Comparison of ENCODE assay signal across 8 cellular contexts in genomic region chr4:88177981-88178632, GRCh38. TPM values are rescaled to one million over a fixed set of nuclear protein-coding genes. Genes with fewer than 3 reads are reported as not detected.
DNase-seq lines count a peak whose midpoint lies in the region; ATAC-seq and TF ChIP-seq lines count a peak whose summit lies in the region.

No MANE protein-coding gene starts in this region.

- H3K4me1 ChIP-seq in Panc1 (ENCODE audit: control insufficient read depth, insufficient read depth, low read length) = no peaks in the 10 kb centered on the region

- H3K4me3 ChIP-seq in H7 (ENCODE audit: insufficient read depth, low read depth, low read length) = no peak overlapping the region
- no peak overlapping the region for H3K4me3 ChIP-seq in Panc1 (ENCODE audit: low read depth in 2 of 2, low read length in 2 of 2)
- no peak overlapping the region for H3K4me3 ChIP-seq in retinal pigment epithelial cell (ENCODE audit: low read length)

- H3K9me3 Mint-ChIP-seq in activated T-helper 2 cell treated with anti-CD3 and anti-CD28 coated beads, Interferon-gamma antibody, Interleukin-2, Interleukin-4, amounts not matched to agents 10 μg/mL and 5 μg/mL and 100 μg/mL, durations not matched to agents 14 hours and 24 hours and 36 hours = peaks cover 22% of the 10 kb centered on the region

- CTCF ChIA-PET in Panc1 (lab: Charles Lee) = no interaction called here

- no peaks in the 10 kb centered on the region for H3K36me3 ChIP-seq in H7 (replicated peaks; ENCODE audit: control insufficient read depth, insufficient read depth, low read length)
- H3K36me3 ChIP-seq in Panc1 (ENCODE audit: control insufficient read depth, insufficient read depth, low read length) = no peaks in the 10 kb centered on the region

- no peaks in the 10 kb centered on the region for H3K27me3 Mint-ChIP-seq in activated T-helper 2 cell treated with anti-CD3 and anti-CD28 coated beads, Interferon-gamma antibody, Interleukin-2, Interleukin-4, amounts not matched to agents 10 μg/mL and 5 μg/mL and 100 μg/mL, durations not matched to agents 14 hours and 24 hours and 36 hours (ENCODE audit: low read depth)

- POLR2A ChIA-PET in Panc1 (lab: Charles Lee) = no interaction called here

- TF ChIP-seq CTCF in Panc1 (IDR thresholded peaks at IDR 0.05) (no peak), retinal pigment epithelial cell (conservative IDR thresholded peaks at IDR 0.05; ENCODE audit: low read depth, low read length) (no peak), omental fat pad (IDR thresholded peaks at IDR 0.05) (no peak)

- H3K27me3 ChIP-seq in H7 (ENCODE audit: control insufficient read depth, insufficient read depth, low read length) = no peaks in the 10 kb centered on the region
- H3K27me3 ChIP-seq in Panc1 (ENCODE audit: control insufficient read depth, insufficient read depth, low read length) = no peaks in the 10 kb centered on the region

- no TSS peak for BruUV-seq in Panc1 (replicated peaks; lab: Mats Ljungman, UMichigan)

- no peak overlapping the region for H3K27ac Mint-ChIP-seq in activated T-helper 2 cell treated with anti-CD3 and anti-CD28 coated beads, Interferon-gamma antibody, Interleukin-2, Interleukin-4, amounts not matched to agents 10 μg/mL and 5 μg/mL and 100 μg/mL, durations not matched to agents 14 hours and 24 hours and 36 hours

- ATAC-seq in Panc1 = peak; percentile 51; the same call in 1 of the 2 replicates
- ATAC-seq in omental fat pad (ENCODE audit: low FRiP score) = no peak

- no peak overlapping the region; the same call in 1 of the 2 replicates for H3K27ac ChIP-seq in Panc1 (ENCODE audit: low read length)

- peaks cover 10% of the 10 kb centered on the region for H3K4me1 Mint-ChIP-seq in activated T-helper 2 cell treated with anti-CD3 and anti-CD28 coated beads, Interferon-gamma antibody, Interleukin-2, Interleukin-4, amounts not matched to agents 10 μg/mL and 5 μg/mL and 100 μg/mL, durations not matched to agents 14 hours and 24 hours and 36 hours (ENCODE audit: low read depth)

- no peak overlapping the region for H3K4me3 Mint-ChIP-seq in activated T-helper 2 cell treated with anti-CD3 and anti-CD28 coated beads, Interferon-gamma antibody, Interleukin-2, Interleukin-4, amounts not matched to agents 10 μg/mL and 5 μg/mL and 100 μg/mL, durations not matched to agents 14 hours and 24 hours and 36 hours (ENCODE audit: low read depth)

- intact Hi-C loops in Panc1 (cut with micrococcal nuclease; ENCODE audit: unreplicated experiment) = no loop called here
- intact Hi-C loops in activated T-helper 2 cell treated with anti-CD3 and anti-CD28 coated beads, Interferon-gamma antibody, Interleukin-2, Interleukin-4, amounts not matched to agents 10 μg/mL and 5 μg/mL and 100 μg/mL, durations not matched to agents 14 hours and 24 hours and 36 hours (cut with micrococcal nuclease) = no loop called here

- H3K36me3 Mint-ChIP-seq in activated T-helper 2 cell treated with anti-CD3 and anti-CD28 coated beads, Interferon-gamma antibody, Interleukin-2, Interleukin-4, amounts not matched to agents 10 μg/mL and 5 μg/mL and 100 μg/mL, durations not matched to agents 14 hours and 24 hours and 36 hours (ENCODE audit: low read depth) = no peaks in the 10 kb centered on the region

- DNase-seq in H7 (peak; percentile 75), Panc1 (ENCODE audit: low read depth, low spot score) (no peak), fibroblast of the conjunctiva (ENCODE audit: low read depth) (peak; percentile 27), retinal pigment epithelial cell (ENCODE audit: low read depth) (peak; percentile 99), omental fat pad (ENCODE audit: low spot score) (no peak), NCI-H774 (lab: John Stamatoyannopoulos, UW) (no peak), NCI-H2227 (lab: John Stamatoyannopoulos, UW; ENCODE audit: unreplicated experiment) (no peak)
- no peak for DNase-seq in activated T-helper 2 cell treated with anti-CD3 and anti-CD28 coated beads, Interferon-gamma antibody, Interleukin-2, Interleukin-4, amounts not matched to agents 10 μg/mL and 5 μg/mL and 100 μg/mL, durations not matched to agents 14 hours and 24 hours and 36 hours (ENCODE audit: low spot score)

- in situ Hi-C loops in Panc1 (cut with HindIII; ENCODE audit: low pct_unique_long_range_greater_than_20kb, low sequenced_read_pairs) = no loop called here

- no peaks in the 10 kb centered on the region for H3K9me3 ChIP-seq in Panc1 (ENCODE audit: control insufficient read depth, insufficient read depth, low read depth, low read length)

RNA-seq across cellular contexts. Expression of gene ABCG2, which starts 19.7 kb away (rescaled TPM):
- 3.3 and 9.0 TPM in 2 replicates for total RNA-seq in H7 (2014; rRNA removed; shearing (Covaris generic))
- total RNA-seq in Panc1 (2021; ENCODE audit: unreplicated experiment) (63.3 TPM), omental fat pad (10 to 100 TPM in 1 of 4 donors, 1 to 10 TPM in 3; 3.4 to 16.2 (median 7.9) TPM)
- 15.7 TPM for polyA plus RNA-seq in Panc1 (2012; ENCODE audit: insufficient read length)
- total RNA-seq in activated T-helper 2 cell treated with anti-CD3 and anti-CD28 coated beads, Interferon-gamma antibody, Interleukin-2, Interleukin-4, amounts not matched to agents 10 μg/mL and 5 μg/mL and 100 μg/mL, durations not matched to agents 14 hours and 24 hours and 36 hours = 0.48 and 0.89 TPM in 2 replicates

Comparison
In these comparisons a context has a peak if more than half of its experiments do, and no peak if none do; other contexts are left out.
1. DNase-seq: peak in H7 (single experiment), fibroblast of the conjunctiva (single experiment) and retinal pigment epithelial cell (single experiment); none in Panc1 (single experiment), omental fat pad (single experiment), NCI-H774 (single experiment), NCI-H2227 (single experiment) and activated T-helper 2 cell treated with anti-CD3 and anti-CD28 coated beads, Interferon-gamma antibody, Interleukin-2, Interleukin-4, amounts not matched to agents 10 μg/mL and 5 μg/mL and 100 μg/mL, durations not matched to agents 14 hours and 24 hours and 36 hours (single experiment).